15 cellular contexts compared by ENCODE assay signal in the genomic region with DNA sequence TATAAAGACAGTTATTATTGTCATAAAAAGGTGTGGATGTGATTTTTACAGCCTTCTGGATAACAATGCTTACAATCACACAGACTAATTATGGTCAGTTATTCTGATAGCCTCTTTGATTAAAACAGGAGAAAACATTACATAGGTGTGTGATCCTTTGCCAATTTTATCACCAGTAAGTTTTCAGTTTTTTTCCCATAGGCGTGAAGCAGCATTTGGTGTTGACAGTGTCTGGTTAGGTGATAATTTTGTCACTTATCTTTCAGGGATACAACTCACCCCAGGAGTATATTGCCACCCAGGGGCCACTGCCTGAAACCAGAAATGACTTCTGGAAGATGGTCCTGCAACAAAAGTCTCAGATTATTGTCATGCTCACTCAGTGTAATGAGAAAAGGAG.
DNase-seq lines count a peak whose midpoint lies in the region; ATAC-seq and TF ChIP-seq lines count a peak whose summit lies in the region.
"Had no signal": no experiment of that assay in that cellular context is flagged by ENCODE, and none has a peak within 500 bp of the region (broad histone marks: within the 10 kb centered on the region; RNA-seq: fewer than 3 reads in every experiment).

No MANE protein-coding gene starts in this region.

- no peaks in the 10 kb centered on the region for H3K9me3 ChIP-seq in MM.1S (replicated peaks; ENCODE audit: insufficient read depth, low read length)
- H3K9me3 ChIP-seq: Peyer's patch had no signal

- no peak overlapping the region for H3K4me3 Mint-ChIP-seq in activated naive CD8-positive, alpha-beta T cell treated with anti-CD3 and anti-CD28 coated beads for 36 hours
- no peak overlapping the region for H3K4me3 Mint-ChIP-seq in activated naive CD8-positive, alpha-beta T cell treated with anti-CD3 and anti-CD28 coated beads, Interleukin-2, amount 50 U/mL, for 24 hours
- H3K4me3 Mint-ChIP-seq in activated CD8-positive, alpha-beta T cell treated with anti-CD3 and anti-CD28 coated beads, Interleukin-2, amount 10 ng/mL, durations not matched to agents 7 days and 5 days, result no peak overlapping the region
- H3K4me3 Mint-ChIP-seq in stimulated activated effector memory CD8-positive, alpha-beta T cell treated with anti-CD3 and anti-CD28 coated beads, Interleukin-12 subunit alpha, Interleukin-12 subunit beta, amount 100 ng/mL, for 72 hours, result no peak overlapping the region
- H3K4me3 Mint-ChIP-seq: stimulated activated naive CD8-positive, alpha-beta T cell treated with anti-CD3 and anti-CD28 coated beads, Interleukin-15, Interleukin-2, amounts not matched to agents 100 ng/mL and 50 ng/mL, for 24 hours had no signal

- no peaks in the 10 kb centered on the region for H3K79me2 ChIP-seq in MM.1S (ENCODE audit: low read length)

- no peaks in the 10 kb centered on the region for H4K20me1 ChIP-seq in MM.1S (ENCODE audit: insufficient read depth, low read length)

- H3K36me3 Mint-ChIP-seq in activated naive CD8-positive, alpha-beta T cell treated with anti-CD3 and anti-CD28 coated beads for 36 hours, result peaks cover 19% of the 10 kb centered on the region
- H3K36me3 Mint-ChIP-seq in activated naive CD8-positive, alpha-beta T cell treated with anti-CD3 and anti-CD28 coated beads, Interleukin-2, amount 50 U/mL, for 24 hours (ENCODE audit: low read depth), result peaks cover 5% of the 10 kb centered on the region
- H3K36me3 Mint-ChIP-seq in activated CD8-positive, alpha-beta T cell treated with anti-CD3 and anti-CD28 coated beads, Interleukin-2, amount 10 ng/mL, durations not matched to agents 7 days and 5 days (ENCODE audit: low read depth), result peaks cover 15% of the 10 kb centered on the region
- H3K36me3 Mint-ChIP-seq in stimulated activated effector memory CD8-positive, alpha-beta T cell treated with anti-CD3 and anti-CD28 coated beads, Interleukin-12 subunit alpha, Interleukin-12 subunit beta, amount 100 ng/mL, for 72 hours, result no peaks in the 10 kb centered on the region

- peak overlapping the region; percentile 8 for H3K27ac Mint-ChIP-seq in activated naive CD8-positive, alpha-beta T cell treated with anti-CD3 and anti-CD28 coated beads for 36 hours
- no peak overlapping the region for H3K27ac Mint-ChIP-seq in activated naive CD8-positive, alpha-beta T cell treated with anti-CD3 and anti-CD28 coated beads, Interleukin-2, amount 50 U/mL, for 24 hours
- no peak overlapping the region for H3K27ac Mint-ChIP-seq in activated CD8-positive, alpha-beta T cell treated with anti-CD3 and anti-CD28 coated beads, Interleukin-2, amount 10 ng/mL, durations not matched to agents 7 days and 5 days
- no peak overlapping the region for H3K27ac Mint-ChIP-seq in stimulated activated effector memory CD8-positive, alpha-beta T cell treated with anti-CD3 and anti-CD28 coated beads, Interleukin-12 subunit alpha, Interleukin-12 subunit beta, amount 100 ng/mL, for 72 hours
- H3K27ac Mint-ChIP-seq: progenitor cell of endocrine pancreas; stimulated activated naive CD8-positive, alpha-beta T cell treated with anti-CD3 and anti-CD28 coated beads, Interleukin-15, Interleukin-2, amounts not matched to agents 100 ng/mL and 50 ng/mL, for 24 hours had no signal

- peaks cover 5% of the 10 kb centered on the region for H3K9me3 Mint-ChIP-seq in activated naive CD8-positive, alpha-beta T cell treated with anti-CD3 and anti-CD28 coated beads for 36 hours
- peaks cover 4% of the 10 kb centered on the region for H3K9me3 Mint-ChIP-seq in activated naive CD8-positive, alpha-beta T cell treated with anti-CD3 and anti-CD28 coated beads, Interleukin-2, amount 50 U/mL, for 24 hours
- H3K9me3 Mint-ChIP-seq in activated CD8-positive, alpha-beta T cell treated with anti-CD3 and anti-CD28 coated beads, Interleukin-2, amount 10 ng/mL, durations not matched to agents 7 days and 5 days (ENCODE audit: insufficient read depth), result peaks cover 4% of the 10 kb centered on the region
- H3K9me3 Mint-ChIP-seq in stimulated activated effector memory CD8-positive, alpha-beta T cell treated with anti-CD3 and anti-CD28 coated beads, Interleukin-12 subunit alpha, Interleukin-12 subunit beta, amount 100 ng/mL, for 72 hours, result no peaks in the 10 kb centered on the region

- TF ChIP-seq CTCF in MM.1S (IDR thresholded peaks at IDR 0.05; ENCODE audit: low read length), result no peak

- no peaks in the 10 kb centered on the region for H3K27me3 Mint-ChIP-seq in activated naive CD8-positive, alpha-beta T cell treated with anti-CD3 and anti-CD28 coated beads for 36 hours
- no peaks in the 10 kb centered on the region for H3K27me3 Mint-ChIP-seq in activated naive CD8-positive, alpha-beta T cell treated with anti-CD3 and anti-CD28 coated beads, Interleukin-2, amount 50 U/mL, for 24 hours
- peaks cover 2% of the 10 kb centered on the region for H3K27me3 Mint-ChIP-seq in activated CD8-positive, alpha-beta T cell treated with anti-CD3 and anti-CD28 coated beads, Interleukin-2, amount 10 ng/mL, durations not matched to agents 7 days and 5 days (ENCODE audit: low read depth)
- H3K27me3 Mint-ChIP-seq: progenitor cell of endocrine pancreas; stimulated activated naive CD8-positive, alpha-beta T cell treated with anti-CD3 and anti-CD28 coated beads, Interleukin-15, Interleukin-2, amounts not matched to agents 100 ng/mL and 50 ng/mL, for 24 hours had no signal

- H2AFZ ChIP-seq in MM.1S (ENCODE audit: low read length), result no peak overlapping the region

- POLR2A ChIA-PET in activated CD8-positive, alpha-beta T cell treated with anti-CD3 and anti-CD28 coated beads, Interleukin-2, amount 10 ng/mL, durations not matched to agents 7 days and 5 days (lab: Charles Lee), result no interaction called here

- no peaks in the 10 kb centered on the region for H3K36me3 ChIP-seq in MM.1S (replicated peaks; ENCODE audit: insufficient read depth, low read length)
- H3K36me3 ChIP-seq: Peyer's patch had no signal

- peaks cover 28% of the 10 kb centered on the region for H3K4me1 Mint-ChIP-seq in activated naive CD8-positive, alpha-beta T cell treated with anti-CD3 and anti-CD28 coated beads for 36 hours
- peaks cover 23% of the 10 kb centered on the region for H3K4me1 Mint-ChIP-seq in activated naive CD8-positive, alpha-beta T cell treated with anti-CD3 and anti-CD28 coated beads, Interleukin-2, amount 50 U/mL, for 24 hours
- H3K4me1 Mint-ChIP-seq in activated CD8-positive, alpha-beta T cell treated with anti-CD3 and anti-CD28 coated beads, Interleukin-2, amount 10 ng/mL, durations not matched to agents 7 days and 5 days (ENCODE audit: low read depth), result peaks cover 24% of the 10 kb centered on the region
- no peaks in the 10 kb centered on the region for H3K4me1 Mint-ChIP-seq in stimulated activated effector memory CD8-positive, alpha-beta T cell treated with anti-CD3 and anti-CD28 coated beads, Interleukin-12 subunit alpha, Interleukin-12 subunit beta, amount 100 ng/mL, for 72 hours

- H3K9ac ChIP-seq in MM.1S (ENCODE audit: low read length), result no peak overlapping the region

- no peaks in the 10 kb centered on the region for H3K9me2 ChIP-seq in MM.1S (replicated peaks; ENCODE audit: insufficient read depth, low read length)

- DNase-seq in activated naive CD8-positive, alpha-beta T cell treated with anti-CD3 and anti-CD28 coated beads for 36 hours, result peak; percentile 15
- no peak for DNase-seq in activated naive CD8-positive, alpha-beta T cell treated with anti-CD3 and anti-CD28 coated beads, Interleukin-2, amount 50 U/mL, for 24 hours
- DNase-seq in NCI-H146 treated with DMSO at 0.1 percent for 48 hours (lab: John Stamatoyannopoulos, UW; ENCODE audit: unreplicated experiment) (peak; percentile 34), MM.1S (no peak), NCI-H187 (lab: John Stamatoyannopoulos, UW) (no peak)
- DNase-seq in activated CD8-positive, alpha-beta T cell treated with anti-CD3 and anti-CD28 coated beads, Interleukin-2, amount 10 ng/mL, durations not matched to agents 7 days and 5 days, result peak; percentile 39
- DNase-seq in stimulated activated effector memory CD8-positive, alpha-beta T cell treated with anti-CD3 and anti-CD28 coated beads, Interleukin-12 subunit alpha, Interleukin-12 subunit beta, amount 100 ng/mL, for 72 hours (ENCODE audit: low spot score in 2 of 2), result no peak
- DNase-seq: AML-193, EL, NCI-H2107, Peyer's patch had no signal

- no peak overlapping the region for H3K4me2 ChIP-seq in MM.1S (ENCODE audit: low read depth, low read length)

- no peak overlapping the region for H3K4me3 ChIP-seq in MM.1S (ENCODE audit: low read length)
- H3K4me3 ChIP-seq: coronary artery, Peyer's patch had no signal

- H3K27ac ChIP-seq in MM.1S (ENCODE audit: low read length), result no peak overlapping the region
- H3K27ac ChIP-seq: coronary artery, Peyer's patch had no signal

- ATAC-seq in activated naive CD8-positive, alpha-beta T cell treated with anti-CD3 and anti-CD28 coated beads, Interleukin-2, amount 50 U/mL, for 24 hours, result no peak
- ATAC-seq in activated CD8-positive, alpha-beta T cell treated with anti-CD3 and anti-CD28 coated beads, Interleukin-2, amount 10 ng/mL, durations not matched to agents 7 days and 5 days, result no peak
- peak; percentile 37 for ATAC-seq in stimulated activated effector memory CD8-positive, alpha-beta T cell treated with anti-CD3 and anti-CD28 coated beads, Interleukin-12 subunit alpha, Interleukin-12 subunit beta, amount 100 ng/mL, for 72 hours
- ATAC-seq in GM19463 (IDR thresholded peaks at IDR 0.05; ENCODE audit: unreplicated experiment), result no peak

- no peaks in the 10 kb centered on the region for H3K4me1 ChIP-seq in MM.1S (ENCODE audit: low read length)

- H3F3A ChIP-seq in MM.1S (ENCODE audit: insufficient read depth, low read length), result no peaks in the 10 kb centered on the region

- CTCF ChIA-PET in activated CD8-positive, alpha-beta T cell treated with anti-CD3 and anti-CD28 coated beads, Interleukin-2, amount 10 ng/mL, durations not matched to agents 7 days and 5 days (lab: Charles Lee), result interaction anchor here (0.6 to 16.7 kb wide), 3 partner anchors 10 to 381 kb away, joined by 3 to 720 read pairs (median 5); no protein-coding TSS in a partner anchor

- H3K27me3 ChIP-seq in MM.1S (replicated peaks; ENCODE audit: insufficient read depth, low read length), result no peaks in the 10 kb centered on the region
- H3K27me3 ChIP-seq: Peyer's patch had no signal

Comparison
In these comparisons a context has a peak if more than half of its experiments do, and no peak if none do; other contexts are left out.
1. DNase-seq: peak in activated naive CD8-positive, alpha-beta T cell treated with anti-CD3 and anti-CD28 coated beads for 36 hours (single experiment), NCI-H146 treated with DMSO at 0.1 percent for 48 hours (single experiment) and activated CD8-positive, alpha-beta T cell treated with anti-CD3 and anti-CD28 coated beads, Interleukin-2, amount 10 ng/mL, durations not matched to agents 7 days and 5 days (single experiment); none in activated naive CD8-positive, alpha-beta T cell treated with anti-CD3 and anti-CD28 coated beads, Interleukin-2, amount 50 U/mL, for 24 hours (single experiment), stimulated activated effector memory CD8-positive, alpha-beta T cell treated with anti-CD3 and anti-CD28 coated beads, Interleukin-12 subunit alpha, Interleukin-12 subunit beta, amount 100 ng/mL, for 72 hours (0 of 2), MM.1S (single experiment) and NCI-H187 (0 of 2).